In the genomic region with DNA sequence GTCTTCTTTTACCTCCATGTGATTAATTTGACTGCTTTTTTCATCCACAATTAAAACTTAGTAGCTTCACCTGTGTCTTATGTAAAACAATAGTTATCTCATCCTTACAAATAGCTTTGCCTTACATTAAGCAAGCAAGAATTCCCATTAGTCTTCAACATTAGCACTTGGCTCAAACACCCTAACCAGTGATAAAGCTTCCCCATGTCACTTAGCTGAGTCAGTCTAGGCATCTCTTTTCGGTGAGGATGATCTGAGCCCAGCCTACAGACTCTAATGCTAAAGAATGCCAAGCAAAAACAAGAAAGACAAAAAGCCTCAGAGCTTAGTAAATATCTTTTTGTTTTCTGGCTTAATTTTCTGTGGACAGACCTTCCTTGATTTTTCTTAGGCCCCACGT, we compare ENCODE assay signal across 1 cellular context.
TF ChIP-seq lines count a peak whose summit lies in the region.

No MANE protein-coding gene starts in this region.

TF ChIP-seq in SK-N-SH treated with all-trans-retinoic acid at 6 μM for 48 hours, 23 proteins besides CTCF, POLR2A, EP300 and RAD21 (continued from another document):
- TF ChIP-seq ZNF565 (CRISPR knock-in tag; conservative IDR thresholded peaks at IDR 0.05; ENCODE audit: low read depth) (no peak), ARNTL (CRISPR knock-in tag; IDR thresholded peaks at IDR 0.05; ENCODE audit: borderline replicate concordance, low read depth) (no peak), BACH2 (CRISPR knock-in tag; IDR thresholded peaks at IDR 0.05; ENCODE audit: borderline replicate concordance) (no peak), CSRNP3 (CRISPR knock-in tag; IDR thresholded peaks at IDR 0.05) (no peak), ZNF8 (CRISPR knock-in tag; IDR thresholded peaks at IDR 0.05) (no peak), ESRRG (CRISPR knock-in tag; IDR thresholded peaks at IDR 0.05) (no peak), TOX (CRISPR knock-in tag; IDR thresholded peaks at IDR 0.05; ENCODE audit: borderline replicate concordance) (no peak), SNAI2 (CRISPR knock-in tag; IDR thresholded peaks at IDR 0.05) (no peak)
- TF ChIP-seq, protein P1, sequence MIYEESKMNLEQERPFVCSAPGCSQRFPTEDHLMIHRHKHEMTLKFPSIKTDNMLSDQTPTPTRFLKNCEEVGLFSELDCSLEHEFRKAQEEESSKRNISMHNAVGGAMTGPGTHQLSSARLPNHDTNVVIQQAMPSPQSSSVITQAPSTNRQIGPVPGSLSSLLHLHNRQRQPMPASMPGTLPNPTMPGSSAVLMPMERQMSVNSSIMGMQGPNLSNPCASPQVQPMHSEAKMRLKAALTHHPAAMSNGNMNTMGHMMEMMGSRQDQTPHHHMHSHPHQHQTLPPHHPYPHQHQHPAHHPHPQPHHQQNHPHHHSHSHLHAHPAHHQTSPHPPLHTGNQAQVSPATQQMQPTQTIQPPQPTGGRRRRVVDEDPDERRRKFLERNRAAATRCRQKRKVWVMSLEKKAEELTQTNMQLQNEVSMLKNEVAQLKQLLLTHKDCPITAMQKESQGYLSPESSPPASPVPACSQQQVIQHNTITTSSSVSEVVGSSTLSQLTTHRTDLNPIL (CRISPR knock-in tag; IDR thresholded peaks at IDR 0.05; ENCODE audit: low read depth) = no peak
